ENCODE assay signal across 8 cellular contexts in the genomic region with DNA sequence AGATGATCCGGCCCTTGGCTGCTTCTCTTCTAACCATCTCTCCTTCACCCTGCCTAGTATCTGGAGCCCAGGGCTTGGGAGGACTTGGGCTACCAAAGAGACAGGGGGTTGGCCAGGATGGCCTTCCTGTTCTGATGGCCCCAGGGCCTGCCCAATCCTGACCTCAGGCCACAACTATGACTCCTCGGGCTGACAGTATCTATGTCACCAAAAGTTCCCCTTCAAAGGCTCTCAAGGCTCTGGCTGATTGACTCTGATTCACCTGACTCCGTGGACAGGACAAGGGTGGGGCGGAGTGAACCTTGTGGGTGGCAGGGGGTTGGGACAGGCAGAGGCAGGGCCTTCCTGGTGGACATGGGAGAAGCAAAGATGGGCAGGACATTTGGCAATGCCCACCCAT. TPM values are rescaled to one million over a fixed set of nuclear protein-coding genes. Genes with fewer than 3 reads are reported as not detected.
DNase-seq lines count a peak whose midpoint lies in the region; ATAC-seq and TF ChIP-seq lines count a peak whose summit lies in the region.

No MANE protein-coding gene starts in this region.

- peak; percentile 29 for ATAC-seq in GM18502 (IDR thresholded peaks at IDR 0.05; ENCODE audit: poor library complexity, unreplicated experiment)
- ATAC-seq in HG02970 (IDR thresholded peaks at IDR 0.05; ENCODE audit: low FRiP score, unreplicated experiment): peak; percentile 19
- no peak for ATAC-seq in HG02763 (IDR thresholded peaks at IDR 0.05; ENCODE audit: unreplicated experiment)
- no peak for ATAC-seq in HG03469 (IDR thresholded peaks at IDR 0.05; ENCODE audit: unreplicated experiment)

- H3K27me3 Mint-ChIP-seq in activated naive CD8-positive, alpha-beta T cell treated with anti-CD3 and anti-CD28 coated beads for 36 hours: no peaks in the 10 kb centered on the region
- H3K27me3 Mint-ChIP-seq in progenitor cell of endocrine pancreas: no peaks in the 10 kb centered on the region

- H3K9me3 Mint-ChIP-seq in activated naive CD8-positive, alpha-beta T cell treated with anti-CD3 and anti-CD28 coated beads for 36 hours: no peaks in the 10 kb centered on the region
- no peaks in the 10 kb centered on the region for H3K9me3 Mint-ChIP-seq in progenitor cell of endocrine pancreas (ENCODE audit: low read depth)

- peak; percentile 41 for DNase-seq in activated naive CD8-positive, alpha-beta T cell treated with anti-CD3 and anti-CD28 coated beads for 36 hours
- DNase-seq in renal cortical epithelial cell (ENCODE audit: low read depth): peak; percentile 48
- DNase-seq in progenitor cell of endocrine pancreas (ENCODE audit: low spot score, unreplicated experiment): no peak
- DNase-seq in cortex of kidney (lab: John Stamatoyannopoulos, UW): no peak

- peak overlapping the region; percentile 76 for H3K27ac Mint-ChIP-seq in activated naive CD8-positive, alpha-beta T cell treated with anti-CD3 and anti-CD28 coated beads for 36 hours
- H3K27ac Mint-ChIP-seq in progenitor cell of endocrine pancreas: no peak overlapping the region

- TF ChIP-seq CTCF in progenitor cell of endocrine pancreas (IDR thresholded peaks at IDR 0.05; ENCODE audit: unreplicated experiment): no peak

- peaks cover 13% of the 10 kb centered on the region for H3K36me3 Mint-ChIP-seq in activated naive CD8-positive, alpha-beta T cell treated with anti-CD3 and anti-CD28 coated beads for 36 hours
- H3K36me3 Mint-ChIP-seq in progenitor cell of endocrine pancreas (ENCODE audit: insufficient read depth): no peaks in the 10 kb centered on the region

- H3K4me1 Mint-ChIP-seq in activated naive CD8-positive, alpha-beta T cell treated with anti-CD3 and anti-CD28 coated beads for 36 hours: peaks cover 74% of the 10 kb centered on the region
- peaks cover 21% of the 10 kb centered on the region for H3K4me1 Mint-ChIP-seq in progenitor cell of endocrine pancreas (ENCODE audit: low read depth)

- no peak overlapping the region for H3K4me3 Mint-ChIP-seq in activated naive CD8-positive, alpha-beta T cell treated with anti-CD3 and anti-CD28 coated beads for 36 hours
- no peak overlapping the region for H3K4me3 Mint-ChIP-seq in progenitor cell of endocrine pancreas (ENCODE audit: low read depth)

RNA-seq across cellular contexts. Expression of a gene that starts 12.7 kb away (rescaled TPM):
- total RNA-seq in activated naive CD8-positive, alpha-beta T cell treated with anti-CD3 and anti-CD28 coated beads for 36 hours: 10 to 100 TPM; 25.7 to 27.8 TPM
- 3.8 and 10.0 TPM in 2 replicates for total RNA-seq in renal cortical epithelial cell
- total RNA-seq in progenitor cell of endocrine pancreas: 20.2 and 26.6 TPM in 2 replicates

Comparison
In these comparisons a context has a peak if more than half of its experiments do, and no peak if none do; other contexts are left out.
1. ATAC-seq: peak in GM18502 (single experiment) and HG02970 (single experiment); none in HG02763 (single experiment) and HG03469 (single experiment).
2. DNase-seq: peak in activated naive CD8-positive, alpha-beta T cell treated with anti-CD3 and anti-CD28 coated beads for 36 hours (single experiment) and renal cortical epithelial cell (single experiment); none in progenitor cell of endocrine pancreas (single experiment) and cortex of kidney (single experiment).